In the genomic region with DNA sequence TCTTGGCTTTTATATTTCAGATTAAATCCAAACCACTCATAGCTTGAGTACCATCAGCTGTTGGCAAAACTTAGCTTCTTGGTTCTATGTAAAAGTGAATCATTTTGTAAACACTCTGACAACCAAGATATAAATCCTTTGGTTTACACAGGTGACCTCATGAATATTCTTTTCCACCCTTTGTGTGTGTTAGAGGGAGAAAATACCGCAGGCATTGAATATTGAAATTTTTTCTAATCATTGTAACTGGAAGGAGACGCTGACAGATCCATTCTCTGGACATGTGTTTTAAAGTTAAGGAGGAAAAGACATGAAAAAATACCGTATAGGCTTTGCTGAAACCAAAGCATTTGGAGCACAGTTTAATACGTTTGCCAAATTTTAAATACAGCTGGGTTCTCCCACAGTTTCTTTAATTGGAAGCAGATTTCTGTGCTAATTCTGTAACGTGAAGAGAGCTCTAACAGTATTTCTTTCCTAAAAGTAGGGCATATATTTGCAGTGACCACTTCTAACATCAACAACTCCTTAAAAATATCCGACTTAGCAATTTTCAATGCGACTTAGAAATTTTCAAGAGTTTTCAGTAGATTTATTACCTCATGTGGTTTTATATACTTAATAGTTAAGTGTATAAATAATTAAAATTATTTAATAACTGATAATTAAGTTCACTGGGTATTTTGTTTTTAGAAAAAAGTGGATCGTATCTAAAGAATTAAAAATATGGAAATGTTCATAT, we compare ENCODE assay signal across 11 cellular contexts.
DNase-seq lines count a peak whose midpoint lies in the region; ATAC-seq, FAIRE-seq and TF ChIP-seq lines count a peak whose summit lies in the region.
"Had no signal": no experiment of that assay in that cellular context is flagged by ENCODE, and none has a peak within 500 bp of the region (broad histone marks: within the 10 kb centered on the region; RNA-seq: fewer than 3 reads in every experiment).

No MANE protein-coding gene starts in this region.

- no peak for TF ChIP-seq EP300 in HepG2 (IDR thresholded peaks at IDR 0.05; ENCODE audit: low read depth in 2 of 2, low read length in 2 of 2)
- no peak for TF ChIP-seq EP300 in HepG2 (CRISPR knock-in tag; IDR thresholded peaks at IDR 0.05; ENCODE audit: borderline replicate concordance)

- no peak overlapping the region for H3K4me2 ChIP-seq in HepG2 (ENCODE audit: low read depth, low read length)

- intact Hi-C loops in HepG2 (cut with micrococcal nuclease; ENCODE audit: unreplicated experiment) = no loop called here
- intact Hi-C loops in right lobe of liver (cut with DNase I) = no loop called here

- TF ChIP-seq POLR2A in HepG2 (IDR thresholded peaks at IDR 0.05; ENCODE audit: insufficient read depth in 1 of 2, low read depth in 2 of 2, low read length in 2 of 2) = no peak
- no peak for TF ChIP-seq POLR2A in right lobe of liver (IDR thresholded peaks at IDR 0.05)

- no peak overlapping the region for H3K4me3 ChIP-seq in HepG2 (replicated peaks in 1 of 3; ENCODE audit: insufficient read depth in 1 of 3, low read depth in 2 of 3, low read length in 3 of 3)
- H3K4me3 ChIP-seq in right lobe of liver = no peak overlapping the region

- H3K4me3 Mint-ChIP-seq in mesothelial cell of epicardium = peak overlapping the region; percentile 10
- H3K4me3 Mint-ChIP-seq in natural killer cell treated with Interleukin-12 subunit alpha and Interleukin-12 subunit beta and Interleukin-15 and Interleukin-18, amount 100 ng/mL, for 72 hours = no peak overlapping the region
- H3K4me3 Mint-ChIP-seq: B cell, memory B cell had no signal

- WGBS in HepG2 (ENCODE audit: low lambda C conversion rate) = 22% methylated on average over 8 of the region's 8 CpGs
- 63% methylated on average over 8 of the region's 8 CpGs for WGBS in right lobe of liver (ENCODE audit: insufficient coverage, low coverage, low lambda C conversion rate, missing lambda C conversion rate)

- CTCF ChIA-PET in HepG2 (lab: Yijun Ruan, JAX; ENCODE audit: low intra/inter-chr PET ratio, low total read pairs) = no interaction called here

- no peak for FAIRE-seq in HepG2 (lab: Jason Lieb, UNC)
- FAIRE-seq: GM18507 had no signal

- H3K79me2 ChIP-seq in HepG2 (ENCODE audit: insufficient read depth, low read length) = no peaks in the 10 kb centered on the region

- POLR2A ChIA-PET in HepG2 (lab: Yijun Ruan, JAX) = no interaction called here

- H3K4me1 ChIP-seq in HepG2 (ENCODE audit: insufficient read depth, low read length) (no peaks in the 10 kb centered on the region), right lobe of liver (no peaks in the 10 kb centered on the region)

- no peak overlapping the region for H3K9ac ChIP-seq in HepG2 (ENCODE audit: insufficient read depth, low read depth, low read length)

- H3K27ac ChIP-seq in HepG2 (ENCODE audit: extremely low read length, insufficient read depth, low read length) (no peak overlapping the region), right lobe of liver (no peak overlapping the region)

- DNase-seq in HepG2 (ENCODE audit: low spot score) (no peak), right lobe of liver (no peak), dedifferentiated amniotic fluid mesenchymal stem cell (ENCODE audit: extremely low spot score) (peak; percentile 77), mesothelial cell of epicardium (ENCODE audit: low spot score in 2 of 2, unreplicated experiment in 2 of 2) (no peak), KBM-7 (no peak), HT-29 (ENCODE audit: low spot score) (no peak)
- no peak for DNase-seq in natural killer cell treated with Interleukin-12 subunit alpha and Interleukin-12 subunit beta and Interleukin-15 and Interleukin-18, amount 100 ng/mL, for 72 hours (ENCODE audit: low spot score)

- no peak for TF ChIP-seq RAD21 in HepG2 (CRISPR knock-in tag; IDR thresholded peaks at IDR 0.05)

- no peaks in the 10 kb centered on the region for H3K27me3 Mint-ChIP-seq in mesothelial cell of epicardium (ENCODE audit: low read depth)
- no peaks in the 10 kb centered on the region for H3K27me3 Mint-ChIP-seq in natural killer cell treated with Interleukin-12 subunit alpha and Interleukin-12 subunit beta and Interleukin-15 and Interleukin-18, amount 100 ng/mL, for 72 hours
- H3K27me3 Mint-ChIP-seq: B cell, memory B cell had no signal

- ATAC-seq in HepG2 = no peak
- no peak for ATAC-seq in right lobe of liver
- no peak for ATAC-seq in natural killer cell treated with Interleukin-12 subunit alpha and Interleukin-12 subunit beta and Interleukin-15 and Interleukin-18, amount 100 ng/mL, for 72 hours
- no peak for ATAC-seq in GM21423 (IDR thresholded peaks at IDR 0.05; ENCODE audit: unreplicated experiment)

- H3K27me3 ChIP-seq in HepG2 (ENCODE audit: control insufficient read depth in 1 of 2, insufficient read depth in 2 of 2, low read length in 2 of 2) (no peaks in the 10 kb centered on the region), right lobe of liver (no peaks in the 10 kb centered on the region)

- H2AFZ ChIP-seq in HepG2 (ENCODE audit: low read length) = no peak overlapping the region

- peaks cover 27% of the 10 kb centered on the region for H3K4me1 Mint-ChIP-seq in mesothelial cell of epicardium
- H3K4me1 Mint-ChIP-seq in natural killer cell treated with Interleukin-12 subunit alpha and Interleukin-12 subunit beta and Interleukin-15 and Interleukin-18, amount 100 ng/mL, for 72 hours (ENCODE audit: low read depth in 2 of 2) = no peaks in the 10 kb centered on the region
- H3K4me1 Mint-ChIP-seq: B cell, memory B cell had no signal

- in situ Hi-C loops in HepG2 (cut with HindIII; ENCODE audit: extremely low pct_ligation_motif_present, low pct_unique_long_range_greater_than_20kb) (no loop called here), KBM-7 (cut with MboI; ENCODE audit: low pct_unique_long_range_greater_than_20kb, low sequenced_read_pairs) (no loop called here)

- H3K36me3 ChIP-seq in HepG2 (replicated peaks in 1 of 2; ENCODE audit: control insufficient read depth in 1 of 2, insufficient read depth in 2 of 2, low read length in 2 of 2) (no peaks in the 10 kb centered on the region), right lobe of liver (no peaks in the 10 kb centered on the region)

- peak overlapping the region; percentile 87 for H3K27ac Mint-ChIP-seq in mesothelial cell of epicardium
- H3K27ac Mint-ChIP-seq in natural killer cell treated with Interleukin-12 subunit alpha and Interleukin-12 subunit beta and Interleukin-15 and Interleukin-18, amount 100 ng/mL, for 72 hours = no peak overlapping the region
- H3K27ac Mint-ChIP-seq: B cell, memory B cell had no signal

- H3K36me3 Mint-ChIP-seq in mesothelial cell of epicardium = peaks cover 23% of the 10 kb centered on the region
- no peaks in the 10 kb centered on the region for H3K36me3 Mint-ChIP-seq in natural killer cell treated with Interleukin-12 subunit alpha and Interleukin-12 subunit beta and Interleukin-15 and Interleukin-18, amount 100 ng/mL, for 72 hours
- H3K36me3 Mint-ChIP-seq: memory B cell had no signal

- H4K20me1 ChIP-seq in HepG2 (ENCODE audit: insufficient read depth, low read length) = no peaks in the 10 kb centered on the region

- BruUV-seq in HepG2 (replicated peaks; lab: Mats Ljungman, UMichigan) = no TSS peak

- H3K9me3 Mint-ChIP-seq in mesothelial cell of epicardium = peaks cover 22% of the 10 kb centered on the region
- peaks cover 6% of the 10 kb centered on the region for H3K9me3 Mint-ChIP-seq in natural killer cell treated with Interleukin-12 subunit alpha and Interleukin-12 subunit beta and Interleukin-15 and Interleukin-18, amount 100 ng/mL, for 72 hours

- TF ChIP-seq CTCF in HepG2 (CRISPR knock-in tag; IDR thresholded peaks at IDR 0.05) (no peak), right lobe of liver (IDR thresholded peaks at IDR 0.05) (no peak), mesothelial cell of epicardium (IDR thresholded peaks at IDR 0.05; ENCODE audit: unreplicated experiment) (no peak)

- H3K9me3 ChIP-seq in HepG2 (ENCODE audit: low read length) (no peaks in the 10 kb centered on the region), right lobe of liver (no peaks in the 10 kb centered on the region)

TF ChIP-seq in HepG2, 621 proteins besides CTCF, POLR2A, EP300 and RAD21:
- TF ChIP-seq MAFK (conservative IDR thresholded peaks at IDR 0.05 in 1 of 2, IDR thresholded peaks at IDR 0.05 in 1 of 2; ENCODE audit: low read length in 2 of 2) (peak; percentile 32 to 68; a peak in 2 of 4 replicates), ZNF577 (CRISPR knock-in tag; IDR thresholded peaks at IDR 0.05; ENCODE audit: borderline replicate concordance, low read depth) (no peak), MAFF (IDR thresholded peaks at IDR 0.05; ENCODE audit: low read depth, low read length) (peak; percentile 63)
